Comparison of ENCODE assay signal across 2 cellular contexts in the genomic region with DNA sequence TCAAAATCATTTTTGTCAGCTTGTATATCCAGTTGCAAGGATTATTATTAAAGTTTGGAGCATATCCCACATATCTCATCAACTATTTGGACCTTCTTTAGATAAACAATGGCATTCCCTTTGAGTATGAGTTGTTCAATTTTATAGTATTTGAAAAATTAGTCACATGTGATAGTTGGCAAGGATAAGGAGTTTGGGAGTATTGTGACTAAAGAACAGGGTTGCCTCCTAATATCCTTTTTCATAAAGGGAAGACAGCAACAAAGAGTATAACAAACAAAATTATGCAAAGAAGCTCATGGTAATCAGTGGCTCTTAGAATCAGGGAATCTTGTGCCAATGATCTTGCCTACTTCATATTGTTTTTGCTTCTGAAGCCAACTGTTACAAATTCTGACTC.
TF ChIP-seq lines count a peak whose summit lies in the region.

No MANE protein-coding gene starts in this region.

TF ChIP-seq in GM23338, 12 proteins besides CTCF, POLR2A, EP300 and RAD21:
- no peak for TF ChIP-seq STAT1 (IDR thresholded peaks at IDR 0.05; ENCODE audit: unreplicated experiment)
- TF ChIP-seq NANOG (IDR thresholded peaks at IDR 0.05; ENCODE audit: borderline replicate concordance) = no peak
- no peak for TF ChIP-seq EZH2phosphoT487 (IDR thresholded peaks at IDR 0.05; ENCODE audit: unreplicated experiment)
- TF ChIP-seq JUNB (IDR thresholded peaks at IDR 0.05; ENCODE audit: unreplicated experiment) = no peak
- TF ChIP-seq, protein P1, sequence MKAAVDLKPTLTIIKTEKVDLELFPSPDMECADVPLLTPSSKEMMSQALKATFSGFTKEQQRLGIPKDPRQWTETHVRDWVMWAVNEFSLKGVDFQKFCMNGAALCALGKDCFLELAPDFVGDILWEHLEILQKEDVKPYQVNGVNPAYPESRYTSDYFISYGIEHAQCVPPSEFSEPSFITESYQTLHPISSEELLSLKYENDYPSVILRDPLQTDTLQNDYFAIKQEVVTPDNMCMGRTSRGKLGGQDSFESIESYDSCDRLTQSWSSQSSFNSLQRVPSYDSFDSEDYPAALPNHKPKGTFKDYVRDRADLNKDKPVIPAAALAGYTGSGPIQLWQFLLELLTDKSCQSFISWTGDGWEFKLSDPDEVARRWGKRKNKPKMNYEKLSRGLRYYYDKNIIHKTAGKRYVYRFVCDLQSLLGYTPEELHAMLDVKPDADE (IDR thresholded peaks at IDR 0.05) = no peak
- no peak for TF ChIP-seq ZNF331 (CRISPR knock-in tag; IDR thresholded peaks at IDR 0.05; ENCODE audit: low read depth)
- TF ChIP-seq, protein P2, sequence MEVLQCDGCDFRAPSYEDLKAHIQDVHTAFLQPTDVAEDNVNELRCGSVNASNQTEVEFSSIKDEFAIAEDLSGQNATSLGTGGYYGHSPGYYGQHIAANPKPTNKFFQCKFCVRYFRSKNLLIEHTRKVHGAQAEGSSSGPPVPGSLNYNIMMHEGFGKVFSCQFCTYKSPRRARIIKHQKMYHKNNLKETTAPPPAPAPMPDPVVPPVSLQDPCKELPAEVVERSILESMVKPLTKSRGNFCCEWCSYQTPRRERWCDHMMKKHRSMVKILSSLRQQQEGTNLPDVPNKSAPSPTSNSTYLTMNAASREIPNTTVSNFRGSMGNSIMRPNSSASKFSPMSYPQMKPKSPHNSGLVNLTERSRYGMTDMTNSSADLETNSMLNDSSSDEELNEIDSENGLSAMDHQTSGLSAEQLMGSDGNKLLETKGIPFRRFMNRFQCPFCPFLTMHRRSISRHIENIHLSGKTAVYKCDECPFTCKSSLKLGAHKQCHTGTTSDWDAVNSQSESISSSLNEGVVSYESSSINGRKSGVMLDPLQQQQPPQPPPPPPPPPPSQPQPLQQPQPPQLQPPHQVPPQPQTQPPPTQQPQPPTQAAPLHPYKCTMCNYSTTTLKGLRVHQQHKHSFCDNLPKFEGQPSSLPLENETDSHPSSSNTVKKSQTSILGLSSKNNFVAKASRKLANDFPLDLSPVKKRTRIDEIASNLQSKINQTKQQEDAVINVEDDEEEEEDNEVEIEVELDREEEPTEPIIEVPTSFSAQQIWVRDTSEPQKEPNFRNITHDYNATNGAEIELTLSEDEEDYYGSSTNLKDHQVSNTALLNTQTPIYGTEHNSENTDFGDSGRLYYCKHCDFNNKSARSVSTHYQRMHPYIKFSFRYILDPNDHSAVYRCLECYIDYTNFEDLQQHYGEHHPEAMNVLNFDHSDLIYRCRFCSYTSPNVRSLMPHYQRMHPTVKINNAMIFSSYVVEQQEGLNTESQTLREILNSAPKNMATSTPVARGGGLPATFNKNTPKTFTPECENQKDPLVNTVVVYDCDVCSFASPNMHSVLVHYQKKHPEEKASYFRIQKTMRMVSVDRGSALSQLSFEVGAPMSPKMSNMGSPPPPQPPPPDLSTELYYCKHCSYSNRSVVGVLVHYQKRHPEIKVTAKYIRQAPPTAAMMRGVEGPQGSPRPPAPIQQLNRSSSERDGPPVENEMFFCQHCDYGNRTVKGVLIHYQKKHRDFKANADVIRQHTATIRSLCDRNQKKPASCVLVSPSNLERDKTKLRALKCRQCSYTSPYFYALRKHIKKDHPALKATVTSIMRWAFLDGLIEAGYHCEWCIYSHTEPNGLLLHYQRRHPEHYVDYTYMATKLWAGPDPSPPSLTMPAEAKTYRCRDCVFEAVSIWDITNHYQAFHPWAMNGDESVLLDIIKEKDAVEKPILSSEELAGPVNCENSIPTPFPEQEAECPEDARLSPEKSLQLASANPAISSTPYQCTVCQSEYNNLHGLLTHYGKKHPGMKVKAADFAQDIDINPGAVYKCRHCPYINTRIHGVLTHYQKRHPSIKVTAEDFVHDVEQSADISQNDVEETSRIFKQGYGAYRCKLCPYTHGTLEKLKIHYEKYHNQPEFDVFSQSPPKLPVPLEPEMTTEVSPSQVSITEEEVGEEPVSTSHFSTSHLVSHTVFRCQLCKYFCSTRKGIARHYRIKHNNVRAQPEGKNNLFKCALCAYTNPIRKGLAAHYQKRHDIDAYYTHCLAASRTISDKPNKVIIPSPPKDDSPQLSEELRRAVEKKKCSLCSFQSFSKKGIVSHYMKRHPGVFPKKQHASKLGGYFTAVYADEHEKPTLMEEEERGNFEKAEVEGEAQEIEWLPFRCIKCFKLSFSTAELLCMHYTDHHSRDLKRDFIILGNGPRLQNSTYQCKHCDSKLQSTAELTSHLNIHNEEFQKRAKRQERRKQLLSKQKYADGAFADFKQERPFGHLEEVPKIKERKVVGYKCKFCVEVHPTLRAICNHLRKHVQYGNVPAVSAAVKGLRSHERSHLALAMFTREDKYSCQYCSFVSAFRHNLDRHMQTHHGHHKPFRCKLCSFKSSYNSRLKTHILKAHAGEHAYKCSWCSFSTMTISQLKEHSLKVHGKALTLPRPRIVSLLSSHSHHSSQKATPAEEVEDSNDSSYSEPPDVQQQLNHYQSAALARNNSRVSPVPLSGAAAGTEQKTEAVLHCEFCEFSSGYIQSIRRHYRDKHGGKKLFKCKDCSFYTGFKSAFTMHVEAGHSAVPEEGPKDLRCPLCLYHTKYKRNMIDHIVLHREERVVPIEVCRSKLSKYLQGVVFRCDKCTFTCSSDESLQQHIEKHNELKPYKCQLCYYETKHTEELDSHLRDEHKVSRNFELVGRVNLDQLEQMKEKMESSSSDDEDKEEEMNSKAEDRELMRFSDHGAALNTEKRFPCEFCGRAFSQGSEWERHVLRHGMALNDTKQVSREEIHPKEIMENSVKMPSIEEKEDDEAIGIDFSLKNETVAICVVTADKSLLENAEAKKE (CRISPR knock-in tag; IDR thresholded peaks at IDR 0.05) = no peak

TF ChIP-seq in IMR-90, 13 proteins besides CTCF, POLR2A, EP300 and RAD21:
- TF ChIP-seq RCOR1 (IDR thresholded peaks at IDR 0.05; ENCODE audit: insufficient replicate concordance, low read length) (no peak), BHLHE40 (IDR thresholded peaks at IDR 0.05; ENCODE audit: low read depth, low read length) (no peak), RFX5 (IDR thresholded peaks at IDR 0.05; ENCODE audit: low read depth, low read length) (no peak), MAFK (IDR thresholded peaks at IDR 0.05; ENCODE audit: low read depth, low read length) (no peak), MXI1 (IDR thresholded peaks at IDR 0.05; ENCODE audit: borderline replicate concordance, low read depth, low read length) (no peak), FOS (IDR thresholded peaks at IDR 0.05; ENCODE audit: low read depth, low read length) (no peak), SMC3 (IDR thresholded peaks at IDR 0.05; ENCODE audit: low read depth, low read length) (no peak), CEBPB (IDR thresholded peaks at IDR 0.05; ENCODE audit: low read depth, low read length) (no peak), MAZ (IDR thresholded peaks at IDR 0.05; ENCODE audit: borderline replicate concordance, low read depth, low read length) (no peak), CHD1 (IDR thresholded peaks at IDR 0.05; ENCODE audit: low read depth, low read length) (no peak), NFE2L2 (IDR thresholded peaks at IDR 0.05; ENCODE audit: low read depth, low read length) (no peak)
- TF ChIP-seq, protein P3, sequence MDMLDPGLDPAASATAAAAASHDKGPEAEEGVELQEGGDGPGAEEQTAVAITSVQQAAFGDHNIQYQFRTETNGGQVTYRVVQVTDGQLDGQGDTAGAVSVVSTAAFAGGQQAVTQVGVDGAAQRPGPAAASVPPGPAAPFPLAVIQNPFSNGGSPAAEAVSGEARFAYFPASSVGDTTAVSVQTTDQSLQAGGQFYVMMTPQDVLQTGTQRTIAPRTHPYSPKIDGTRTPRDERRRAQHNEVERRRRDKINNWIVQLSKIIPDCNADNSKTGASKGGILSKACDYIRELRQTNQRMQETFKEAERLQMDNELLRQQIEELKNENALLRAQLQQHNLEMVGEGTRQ (IDR thresholded peaks at IDR 0.05; ENCODE audit: low read depth, low read length) = no peak
- TF ChIP-seq, protein P4, sequence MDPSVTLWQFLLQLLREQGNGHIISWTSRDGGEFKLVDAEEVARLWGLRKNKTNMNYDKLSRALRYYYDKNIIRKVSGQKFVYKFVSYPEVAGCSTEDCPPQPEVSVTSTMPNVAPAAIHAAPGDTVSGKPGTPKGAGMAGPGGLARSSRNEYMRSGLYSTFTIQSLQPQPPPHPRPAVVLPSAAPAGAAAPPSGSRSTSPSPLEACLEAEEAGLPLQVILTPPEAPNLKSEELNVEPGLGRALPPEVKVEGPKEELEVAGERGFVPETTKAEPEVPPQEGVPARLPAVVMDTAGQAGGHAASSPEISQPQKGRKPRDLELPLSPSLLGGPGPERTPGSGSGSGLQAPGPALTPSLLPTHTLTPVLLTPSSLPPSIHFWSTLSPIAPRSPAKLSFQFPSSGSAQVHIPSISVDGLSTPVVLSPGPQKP (IDR thresholded peaks at IDR 0.05; ENCODE audit: borderline replicate concordance, low read depth, low read length) = no peak
